ENCODE assay signal across 1 cellular context in the genomic region with DNA sequence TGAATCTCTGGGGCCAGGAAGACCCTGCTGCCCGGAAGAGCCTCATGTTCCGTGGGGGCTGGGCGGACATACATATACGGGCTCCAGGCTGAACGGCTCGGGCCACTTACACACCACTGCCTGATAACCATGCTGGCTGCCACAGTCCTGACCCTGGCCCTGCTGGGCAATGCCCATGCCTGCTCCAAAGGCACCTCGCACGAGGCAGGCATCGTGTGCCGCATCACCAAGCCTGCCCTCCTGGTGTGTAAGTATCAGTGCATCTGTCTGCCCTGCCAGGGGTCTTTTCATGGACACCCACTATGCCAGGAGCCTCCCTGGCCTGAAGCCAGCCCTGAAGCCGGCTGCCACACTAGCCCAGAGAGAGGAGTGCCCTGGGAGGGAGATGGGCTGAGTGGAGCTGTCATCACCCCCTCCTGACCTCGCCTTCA.
TF ChIP-seq lines count a peak whose summit lies in the region.

CETP (plus strand) TSS at position 100 of the 431 bp plus-strand sequence; CDS start at position 130, 30 bp downstream.

TF ChIP-seq in endothelial cell of umbilical vein, 7 proteins besides CTCF, POLR2A, EP300 and RAD21:
- TF ChIP-seq, protein P1, sequence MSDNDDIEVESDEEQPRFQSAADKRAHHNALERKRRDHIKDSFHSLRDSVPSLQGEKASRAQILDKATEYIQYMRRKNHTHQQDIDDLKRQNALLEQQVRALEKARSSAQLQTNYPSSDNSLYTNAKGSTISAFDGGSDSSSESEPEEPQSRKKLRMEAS (IDR thresholded peaks at IDR 0.05; ENCODE audit: insufficient read depth, insufficient read length): no peak
- TF ChIP-seq POLR2AphosphoS5 (IDR thresholded peaks at IDR 0.05; ENCODE audit: insufficient read depth, low read depth, low read length) (no peak), GATA2 (IDR thresholded peaks at IDR 0.05; ENCODE audit: insufficient read depth, insufficient read length, low read depth, low read length) (no peak), MYC (IDR thresholded peaks at IDR 0.05; ENCODE audit: low read depth, low read length) (no peak), JUN (IDR thresholded peaks at IDR 0.05; ENCODE audit: borderline replicate concordance, insufficient read depth, insufficient read length, low read depth) (no peak)
